17 cellular contexts compared by ENCODE assay signal in the genomic region with DNA sequence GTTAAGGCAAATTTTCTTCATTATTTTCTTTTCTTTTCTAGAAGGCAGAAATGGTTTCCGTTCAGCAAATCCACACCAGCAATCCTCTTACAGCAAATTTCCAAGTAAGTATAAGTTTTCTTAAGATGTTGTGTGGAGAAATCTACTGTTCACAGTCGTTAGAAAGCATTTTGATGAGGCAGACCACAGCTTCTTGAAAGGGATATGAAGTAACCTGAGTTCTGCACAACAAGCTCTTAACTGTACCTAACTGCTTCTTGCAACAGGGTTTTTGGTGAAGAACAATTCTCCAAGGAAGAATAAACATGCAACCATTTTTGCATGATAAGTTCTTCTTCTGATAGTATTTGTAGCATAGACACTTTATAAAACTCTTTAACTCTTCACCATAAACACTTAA.
"Had no signal": no experiment of that assay in that cellular context is flagged by ENCODE, and none has a peak within 500 bp of the region (broad histone marks: within the 10 kb centered on the region; RNA-seq: fewer than 3 reads in every experiment).

No MANE protein-coding gene starts in this region.

- H3K27ac Mint-ChIP-seq: activated naive CD4-positive, alpha-beta T cell treated with anti-CD3 and anti-CD28 coated beads for 36 hours; activated T-helper 2 cell treated with anti-CD3 and anti-CD28 coated beads, Interferon-gamma antibody, Interleukin-2, Interleukin-4, amounts not matched to agents 10 μg/mL and 5 μg/mL and 100 μg/mL, durations not matched to agents 14 hours and 24 hours and 36 hours; effector memory CD8-positive, alpha-beta T cell; natural killer cell treated with Interleukin-12 subunit alpha and Interleukin-12 subunit beta and Interleukin-15 and Interleukin-18, amount 100 ng/mL, for 72 hours had no signal

- H3K4me1 ChIP-seq: prostate gland, right lobe of liver, spleen had no signal

- H3K9me3 ChIP-seq: prostate gland, right lobe of liver, spleen had no signal

- H3K4me3 ChIP-seq: prostate gland, right lobe of liver, spleen had no signal

- H3K36me3 ChIP-seq: prostate gland, right lobe of liver, spleen had no signal

- H3K9me3 Mint-ChIP-seq: activated naive CD4-positive, alpha-beta T cell treated with anti-CD3 and anti-CD28 coated beads for 36 hours; activated T-helper 2 cell treated with anti-CD3 and anti-CD28 coated beads, Interferon-gamma antibody, Interleukin-2, Interleukin-4, amounts not matched to agents 10 μg/mL and 5 μg/mL and 100 μg/mL, durations not matched to agents 14 hours and 24 hours and 36 hours; effector memory CD8-positive, alpha-beta T cell had no signal

- H3K4me3 Mint-ChIP-seq: activated naive CD4-positive, alpha-beta T cell treated with anti-CD3 and anti-CD28 coated beads for 36 hours; effector memory CD8-positive, alpha-beta T cell; natural killer cell treated with Interleukin-12 subunit alpha and Interleukin-12 subunit beta and Interleukin-15 and Interleukin-18, amount 100 ng/mL, for 72 hours had no signal

- FAIRE-seq: astrocyte, bronchial epithelial cell, urothelium cell line had no signal

- DNase-seq: activated CD4-positive, alpha-beta T cell treated with anti-CD3 and anti-CD28 coated beads, Interleukin-2, amount 50 U/mL, for 4 hours; activated naive CD4-positive, alpha-beta T cell treated with anti-CD3 and anti-CD28 coated beads for 36 hours; dermis blood vessel endothelial cell; effector memory CD8-positive, alpha-beta T cell; foreskin melanocyte; kidney glomerular epithelial cell; mesendoderm; nucleus accumbens; right lobe of liver; spleen had no signal

- ATAC-seq: activated CD4-positive, CD25-positive, alpha-beta regulatory T cell treated with anti-CD3 and anti-CD28 coated beads, Interleukin-2, amount 50 U/mL, for 24 hours; effector memory CD8-positive, alpha-beta T cell; natural killer cell treated with Interleukin-12 subunit alpha and Interleukin-12 subunit beta and Interleukin-15 and Interleukin-18, amount 100 ng/mL, for 72 hours; right lobe of liver had no signal

- H3K27me3 ChIP-seq: right lobe of liver, spleen had no signal

- H3K36me3 Mint-ChIP-seq: natural killer cell treated with Interleukin-12 subunit alpha and Interleukin-12 subunit beta and Interleukin-15 and Interleukin-18, amount 100 ng/mL, for 72 hours had no signal

- H3K27ac ChIP-seq: prostate gland, right lobe of liver had no signal
